1 cellular context compared by ENCODE assay signal in the genomic region with DNA sequence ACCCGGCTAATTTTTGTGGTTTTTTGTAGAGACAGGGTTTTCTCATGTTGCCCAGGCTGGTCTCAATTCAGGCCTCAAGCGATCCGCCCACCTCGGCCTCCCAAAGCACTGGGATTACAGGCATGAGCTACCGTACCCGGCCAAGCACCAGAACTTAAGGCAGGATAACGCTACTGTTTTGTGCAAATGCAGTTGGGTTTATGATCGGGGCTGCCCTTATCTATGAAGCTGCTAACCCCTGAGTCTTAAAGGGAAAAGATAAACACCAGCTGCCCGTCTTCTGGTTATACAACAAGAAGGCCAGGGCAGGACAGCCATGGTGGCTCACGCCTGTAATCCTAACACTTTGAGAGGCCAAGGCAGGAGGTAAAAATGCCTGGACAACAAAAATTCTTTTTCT.
TF ChIP-seq lines count a peak whose summit lies in the region.

No MANE protein-coding gene starts in this region.

TF ChIP-seq in K562, 482 proteins besides CTCF, POLR2A, EP300 and RAD21:
- TF ChIP-seq MAFF (IDR thresholded peaks at IDR 0.05; ENCODE audit: low read length) (no peak), CBFA2T3 (IDR thresholded peaks at IDR 0.05) (peak; percentile 53; the same call in 1 of the 2 replicates)
